ENCODE assay signal across 21 cellular contexts in the genomic region with DNA sequence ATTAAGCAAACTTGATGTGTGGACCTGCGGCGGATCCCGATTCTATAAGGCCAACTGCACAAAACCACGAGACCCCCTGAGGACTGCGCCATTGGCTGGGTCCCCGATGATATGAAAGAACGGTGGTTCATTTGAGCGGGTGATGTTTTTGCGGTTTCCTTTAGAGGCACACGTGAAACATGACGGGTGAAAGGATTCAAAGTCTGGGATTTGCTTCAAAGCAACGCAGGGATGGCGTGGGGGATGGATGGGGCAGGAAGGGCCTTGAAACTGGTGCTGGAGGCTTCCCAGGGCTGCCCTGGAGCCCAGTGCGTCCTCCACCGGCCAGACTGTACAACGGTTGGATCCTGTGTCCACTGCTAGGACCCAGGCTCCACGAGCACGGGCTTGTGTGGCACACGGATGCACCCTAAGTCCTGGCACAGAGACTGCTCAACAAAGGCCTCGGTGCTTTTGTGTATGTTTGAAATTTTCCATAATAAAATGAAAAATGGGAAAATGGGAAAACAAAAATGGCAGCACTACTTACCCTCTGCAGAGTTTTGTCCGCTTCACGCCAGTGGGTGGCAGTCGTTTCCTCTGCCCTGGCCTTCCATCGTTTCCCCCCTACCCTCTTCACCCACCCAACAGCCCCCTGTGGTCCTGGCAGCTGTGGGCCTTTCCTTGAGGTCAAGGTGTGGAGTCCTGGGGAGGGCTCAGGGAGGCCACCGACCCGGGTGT. TPM values are rescaled to one million over a fixed set of nuclear protein-coding genes. Genes with fewer than 3 reads are reported as not detected.
DNase-seq lines count a peak whose midpoint lies in the region; ATAC-seq and TF ChIP-seq lines count a peak whose summit lies in the region.
"Had no signal": no experiment of that assay in that cellular context is flagged by ENCODE, and none has a peak within 500 bp of the region (broad histone marks: within the 10 kb centered on the region; RNA-seq: fewer than 3 reads in every experiment).

No MANE protein-coding gene starts in this region.

- DNase-seq in NCI-H526 (lab: John Stamatoyannopoulos, UW) (peak; percentile 61 to 76), NCI-H526 treated with DMSO at 0.1 percent for 48 hours (lab: John Stamatoyannopoulos, UW) (no peak), natural killer cell (no peak), medulla oblongata (ENCODE audit: extremely low spot score) (no peak), T-helper 1 cell (no peak)
- DNase-seq in CD4-positive, alpha-beta T cell = no peak
- DNase-seq: activated naive CD4-positive, alpha-beta T cell treated with anti-CD3 and anti-CD28 coated beads for 36 hours; brain microvascular endothelial cell; effector CD4-positive, alpha-beta T cell; heart right ventricle; kidney glomerular epithelial cell; MV-4-11; NCI-H2081 treated with DMSO at 0.1 percent for 48 hours; NCI-H82; pancreas; stimulated activated CD4-positive, alpha-beta T cell treated with anti-CD3 and anti-CD28 coated beads, Interleukin-4, amount 100 ng/mL, for 4 hours had no signal

- peak overlapping the region; percentile 66 for H3K4me3 Mint-ChIP-seq in CD4-positive, alpha-beta T cell
- peak overlapping the region; percentile 80 for H3K4me3 Mint-ChIP-seq in activated T-helper 17 cell treated with anti-CD3 and anti-CD28 coated beads, Interleukin-2, amount 50 U/mL, for 72 hours
- H3K4me3 Mint-ChIP-seq in natural killer cell = peak overlapping the region; percentile 83

- peaks cover 28% of the 10 kb centered on the region for H3K27me3 ChIP-seq in CD4-positive, alpha-beta T cell (ENCODE audit: control insufficient read depth, insufficient read depth, low read length)

- H3K27me3 Mint-ChIP-seq in CD4-positive, alpha-beta T cell = peaks cover 31% of the 10 kb centered on the region
- H3K27me3 Mint-ChIP-seq in activated T-helper 17 cell treated with anti-CD3 and anti-CD28 coated beads, Interleukin-2, amount 50 U/mL, for 72 hours = peaks cover 3% of the 10 kb centered on the region
- no peaks in the 10 kb centered on the region for H3K27me3 Mint-ChIP-seq in natural killer cell (ENCODE audit: low read depth in 2 of 2)

- intact Hi-C loops in CD4-positive, alpha-beta T cell (cut with DNase I, micrococcal nuclease) = no loop called here
- intact Hi-C loops in natural killer cell (cut with micrococcal nuclease) = loop anchor here (5.0 kb wide), 1 partner anchor 36 kb away; a partner anchor contains a TSS

- H3K27ac Mint-ChIP-seq in CD4-positive, alpha-beta T cell = no peak overlapping the region
- no peak overlapping the region for H3K27ac Mint-ChIP-seq in activated T-helper 17 cell treated with anti-CD3 and anti-CD28 coated beads, Interleukin-2, amount 50 U/mL, for 72 hours
- peak overlapping the region; percentile 88 to 91 for H3K27ac Mint-ChIP-seq in natural killer cell

- no peak for TF ChIP-seq CTCF in CD4-positive, alpha-beta T cell (IDR thresholded peaks at IDR 0.05)
- TF ChIP-seq CTCF in natural killer cell (IDR thresholded peaks at IDR 0.05) = no peak

- ATAC-seq in CD4-positive, alpha-beta T cell (ENCODE audit: poor library complexity) = no peak
- no peak for ATAC-seq in activated T-helper 17 cell treated with anti-CD3 and anti-CD28 coated beads, Interleukin-2, amount 50 U/mL, for 72 hours (replicated peaks)
- ATAC-seq in natural killer cell (no peak), GM19324 (IDR thresholded peaks at IDR 0.05; ENCODE audit: low FRiP score, unreplicated experiment) (no peak)
- ATAC-seq: heart right ventricle, HepG2, pancreas, T-cell had no signal

- POLR2A ChIA-PET in CD4-positive, alpha-beta T cell (lab: Charles Lee) = no interaction called here

- CTCF ChIA-PET in CD4-positive, alpha-beta T cell (lab: Charles Lee) = no interaction called here

- H3K27ac ChIP-seq in CD4-positive, alpha-beta T cell (ENCODE audit: low read depth, low read length) = no peak overlapping the region
- H3K27ac ChIP-seq: brain microvascular endothelial cell, pancreas had no signal

- H3K36me3 Mint-ChIP-seq in CD4-positive, alpha-beta T cell (ENCODE audit: low read depth) = no peaks in the 10 kb centered on the region
- no peaks in the 10 kb centered on the region for H3K36me3 Mint-ChIP-seq in activated T-helper 17 cell treated with anti-CD3 and anti-CD28 coated beads, Interleukin-2, amount 50 U/mL, for 72 hours (ENCODE audit: low read depth)
- H3K36me3 Mint-ChIP-seq in natural killer cell = no peaks in the 10 kb centered on the region
- H3K36me3 Mint-ChIP-seq: T-cell had no signal

- peaks cover 19% of the 10 kb centered on the region for H3K4me1 Mint-ChIP-seq in CD4-positive, alpha-beta T cell (ENCODE audit: low read depth)
- H3K4me1 Mint-ChIP-seq in activated T-helper 17 cell treated with anti-CD3 and anti-CD28 coated beads, Interleukin-2, amount 50 U/mL, for 72 hours = peaks cover 14% of the 10 kb centered on the region
- H3K4me1 Mint-ChIP-seq in natural killer cell = peaks cover 34 to 54% of the 10 kb centered on the region in 2 donors

- H3K9me3 Mint-ChIP-seq in CD4-positive, alpha-beta T cell = no peaks in the 10 kb centered on the region
- H3K9me3 Mint-ChIP-seq in activated T-helper 17 cell treated with anti-CD3 and anti-CD28 coated beads, Interleukin-2, amount 50 U/mL, for 72 hours = no peaks in the 10 kb centered on the region
- H3K9me3 Mint-ChIP-seq in natural killer cell = no peaks in the 10 kb centered on the region
- H3K9me3 Mint-ChIP-seq: activated naive CD4-positive, alpha-beta T cell treated with anti-CD3 and anti-CD28 coated beads for 36 hours; T-cell had no signal

- H3K9me3 ChIP-seq in CD4-positive, alpha-beta T cell (ENCODE audit: control insufficient read depth, low read length) = no peaks in the 10 kb centered on the region
- H3K9me3 ChIP-seq: heart right ventricle, pancreas had no signal

RNA-seq across cellular contexts. Expression of a gene that starts 3.6 kb away (rescaled TPM):
- total RNA-seq in CD4-positive, alpha-beta T cell = not detected
- 1 to 10 TPM; 1.2 to 5.1 TPM for total RNA-seq in activated T-helper 17 cell treated with anti-CD3 and anti-CD28 coated beads, Interleukin-2, amount 50 U/mL, for 72 hours
- 10 to 100 TPM; 10.8 to 16.8 (median 16.0) TPM for total RNA-seq in natural killer cell
- total RNA-seq: activated naive CD4-positive, alpha-beta T cell treated with anti-CD3 and anti-CD28 coated beads for 36 hours; skeletal muscle tissue had no signal

RNA-seq across cellular contexts. Expression of a gene that starts 35.0 kb away (rescaled TPM):
- 10 to 100 TPM; 71.2 to 71.7 TPM for total RNA-seq in CD4-positive, alpha-beta T cell
- total RNA-seq in activated T-helper 17 cell treated with anti-CD3 and anti-CD28 coated beads, Interleukin-2, amount 50 U/mL, for 72 hours = 10 to 100 TPM in 1 of 2 donors, 1 to 10 TPM in 1; 8.4 to 24.6 TPM
- 100 to 1,000 TPM; 227 to 325 (median 237) TPM for total RNA-seq in natural killer cell
- total RNA-seq: HepG2 had no signal

RNA-seq across cellular contexts. Expression of a gene that starts 35.1 kb away (rescaled TPM):
- total RNA-seq in CD4-positive, alpha-beta T cell = 10 to 100 TPM; 81.8 TPM
- 10 to 100 TPM in 1 of 2 donors, 1 to 10 TPM in 1; 8.1 to 14.8 TPM for total RNA-seq in activated T-helper 17 cell treated with anti-CD3 and anti-CD28 coated beads, Interleukin-2, amount 50 U/mL, for 72 hours
- 100 to 1,000 TPM; 268 to 327 (median 299) TPM for total RNA-seq in natural killer cell

Comparison
In these comparisons a context has a peak if more than half of its experiments do, and no peak if none do; other contexts are left out.
1. DNase-seq: peak in NCI-H526 (2 of 2); none in NCI-H526 treated with DMSO at 0.1 percent for 48 hours (single experiment), CD4-positive, alpha-beta T cell (0 of 10), natural killer cell (single experiment), medulla oblongata (single experiment) and T-helper 1 cell (0 of 5).
2. H3K27ac Mint-ChIP-seq: peak in natural killer cell (2 of 2); none in CD4-positive, alpha-beta T cell (single experiment) and activated T-helper 17 cell treated with anti-CD3 and anti-CD28 coated beads, Interleukin-2, amount 50 U/mL, for 72 hours (single experiment).
3. RNA of a gene that starts 35.1 kb away (total RNA-seq): 268 to 327 TPM in natural killer cell and 81.8 TPM in CD4-positive, alpha-beta T cell; 8.1 to 14.8 TPM in activated T-helper 17 cell treated with anti-CD3 and anti-CD28 coated beads, Interleukin-2, amount 50 U/mL, for 72 hours; every median in the first group is over 4 times any median in the second.
4. Peak in every context shown above with its lines, with median percentiles within 50 percentile points of each other: H3K4me3 Mint-ChIP-seq.